In genomic region chr1:39026051-39026946, GRCh38 we compare ENCODE assay signal across 8 cellular contexts. TPM values are rescaled to one million over a fixed set of nuclear protein-coding genes. Genes with fewer than 3 reads are reported as not detected.
A peak's percentile ranks its signal among the peaks of the same experiment; 100 is the strongest.
DNase-seq lines count a peak whose midpoint lies in the region; ATAC-seq and TF ChIP-seq lines count a peak whose summit lies in the region.

Gene NDUFS5 (plus strand): TSS chr1:39026350. CDS start chr1:39028725, 2,375 bp downstream.

- peak within 1 kb of the TSS; percentile 10; the same call in 1 of the 2 replicates for H2AFZ ChIP-seq in OCI-LY1 (ENCODE audit: low read length)

- H3K4me1 ChIP-seq in HUES6 (ENCODE audit: control insufficient read depth, insufficient read depth, low read length) (peaks cover 5% of the 10 kb centered on the region), OCI-LY1 (ENCODE audit: insufficient read depth, low read length, severe bottlenecking) (peaks cover 12% of the 10 kb centered on the region)

- no peaks in the 10 kb centered on the region for H3K9me2 ChIP-seq in OCI-LY1 (ENCODE audit: low read depth, low read length)

- H3K27ac ChIP-seq in HUES6 (ENCODE audit: low read depth, low read length) (peak within 1 kb of the TSS; percentile 70), OCI-LY1 (ENCODE audit: low read depth, low read length, poor library complexity, severe bottlenecking) (peak within 1 kb of the TSS; percentile 41)

- TF ChIP-seq CTCF in OCI-LY1 (IDR thresholded peaks at IDR 0.05; ENCODE audit: low read length): no peak
- no peak for TF ChIP-seq CTCF in endothelial cell (IDR thresholded peaks at IDR 0.05; ENCODE audit: unreplicated experiment)
- no peak for TF ChIP-seq CTCF in mesothelial cell of epicardium (IDR thresholded peaks at IDR 0.05; ENCODE audit: unreplicated experiment)

- no peaks in the 10 kb centered on the region for H3K27me3 ChIP-seq in HUES6 (ENCODE audit: control insufficient read depth, insufficient read depth, low read length)
- no peaks in the 10 kb centered on the region for H3K27me3 ChIP-seq in OCI-LY1 (ENCODE audit: insufficient read depth, low read length)

- peak; percentile 81 for ATAC-seq in GM21390 (IDR thresholded peaks at IDR 0.05; ENCODE audit: unreplicated experiment)

- H3K9ac ChIP-seq in HUES6 (ENCODE audit: low read length): peak within 1 kb of the TSS; percentile 96
- H3K9ac ChIP-seq in OCI-LY1 (ENCODE audit: low read length): peak within 1 kb of the TSS; percentile 80

- no peaks in the 10 kb centered on the region for H4K20me1 ChIP-seq in OCI-LY1 (ENCODE audit: insufficient read depth, low read length)

- H3K4me3 ChIP-seq in HUES6 (ENCODE audit: low read depth, low read length) (peak within 1 kb of the TSS; percentile 88), OCI-LY1 (ENCODE audit: low read depth, low read length, poor library complexity, severe bottlenecking) (peak within 1 kb of the TSS; percentile 74)

- H3K9me3 ChIP-seq in HUES6 (ENCODE audit: control insufficient read depth, insufficient read depth, low read depth, low read length): no peaks in the 10 kb centered on the region
- no peaks in the 10 kb centered on the region for H3K9me3 ChIP-seq in OCI-LY1 (ENCODE audit: low read length)

- H3F3A ChIP-seq in OCI-LY1 (ENCODE audit: insufficient read depth, low read length): no peaks in the 10 kb centered on the region

- H3K79me2 ChIP-seq in OCI-LY1 (ENCODE audit: insufficient read depth, low read length): peaks cover 10% of the 10 kb centered on the region

- H3K4me3 Mint-ChIP-seq in endothelial cell (ENCODE audit: unreplicated experiment) (peak within 1 kb of the TSS; percentile 95), mesothelial cell of epicardium (peak within 1 kb of the TSS; percentile 92)

- peak within 1 kb of the TSS; percentile 73 for H3K4me2 ChIP-seq in OCI-LY1 (ENCODE audit: low read length)

- no peaks in the 10 kb centered on the region for H3K9me3 Mint-ChIP-seq in endothelial cell (ENCODE audit: unreplicated experiment)
- H3K9me3 Mint-ChIP-seq in mesothelial cell of epicardium: peaks cover 4% of the 10 kb centered on the region

- H3K36me3 Mint-ChIP-seq in endothelial cell (ENCODE audit: low read depth, unreplicated experiment) (peaks cover 14% of the 10 kb centered on the region), mesothelial cell of epicardium (peaks cover 11% of the 10 kb centered on the region)

- DNase-seq in COLO829 (ENCODE audit: low spot score): peak; percentile 63
- DNase-seq in activated CD8-positive, alpha-beta memory T cell treated with anti-CD3 and anti-CD28 coated beads, Interleukin-2, amount 50 U/mL, for 4 hours: peak; percentile 80
- DNase-seq in endothelial cell (ENCODE audit: low spot score): peak; percentile 81
- peak; percentile 67 to 79 for DNase-seq in mesothelial cell of epicardium (ENCODE audit: low spot score in 2 of 2, unreplicated experiment in 2 of 2)
- peak; percentile 61 to 65 for DNase-seq in stimulated activated CD8-positive, alpha-beta memory T cell treated with anti-CD3 and anti-CD28 coated beads, Interleukin-15, amount 100 ng/mL, for 4 hours (ENCODE audit: low read depth in 2 of 2)

- H3K36me3 ChIP-seq in HUES6 (ENCODE audit: control insufficient read depth, insufficient read depth, low read length) (peaks cover 29% of the 10 kb centered on the region), OCI-LY1 (ENCODE audit: insufficient read depth, low read length) (peaks cover 27% of the 10 kb centered on the region)

- peak within 1 kb of the TSS; percentile 98 for H3K27ac Mint-ChIP-seq in endothelial cell (ENCODE audit: unreplicated experiment)
- H3K27ac Mint-ChIP-seq in mesothelial cell of epicardium: peak within 1 kb of the TSS; percentile 99

- H3K27me3 Mint-ChIP-seq in endothelial cell (ENCODE audit: unreplicated experiment): peaks cover 11% of the 10 kb centered on the region
- H3K27me3 Mint-ChIP-seq in mesothelial cell of epicardium (ENCODE audit: low read depth): no peaks in the 10 kb centered on the region

- peaks cover 14% of the 10 kb centered on the region for H3K4me1 Mint-ChIP-seq in endothelial cell (ENCODE audit: unreplicated experiment)
- peaks cover 9% of the 10 kb centered on the region for H3K4me1 Mint-ChIP-seq in mesothelial cell of epicardium

RNA-seq across cellular contexts. Expression of gene NDUFS5, which starts in this region (rescaled TPM):
- total RNA-seq in endothelial cell (ENCODE audit: unreplicated experiment) (200 TPM), mesothelial cell of epicardium (184 to 196 TPM (median 186 TPM) in 3 replicates)

Comparison
In these comparisons a context has a peak if more than half of its experiments do, and no peak if none do; other contexts are left out.
1. Peak in every context shown above with its lines: DNase-seq, ATAC-seq, H3K4me3 ChIP-seq and H3K27ac ChIP-seq.